In the genomic region with DNA sequence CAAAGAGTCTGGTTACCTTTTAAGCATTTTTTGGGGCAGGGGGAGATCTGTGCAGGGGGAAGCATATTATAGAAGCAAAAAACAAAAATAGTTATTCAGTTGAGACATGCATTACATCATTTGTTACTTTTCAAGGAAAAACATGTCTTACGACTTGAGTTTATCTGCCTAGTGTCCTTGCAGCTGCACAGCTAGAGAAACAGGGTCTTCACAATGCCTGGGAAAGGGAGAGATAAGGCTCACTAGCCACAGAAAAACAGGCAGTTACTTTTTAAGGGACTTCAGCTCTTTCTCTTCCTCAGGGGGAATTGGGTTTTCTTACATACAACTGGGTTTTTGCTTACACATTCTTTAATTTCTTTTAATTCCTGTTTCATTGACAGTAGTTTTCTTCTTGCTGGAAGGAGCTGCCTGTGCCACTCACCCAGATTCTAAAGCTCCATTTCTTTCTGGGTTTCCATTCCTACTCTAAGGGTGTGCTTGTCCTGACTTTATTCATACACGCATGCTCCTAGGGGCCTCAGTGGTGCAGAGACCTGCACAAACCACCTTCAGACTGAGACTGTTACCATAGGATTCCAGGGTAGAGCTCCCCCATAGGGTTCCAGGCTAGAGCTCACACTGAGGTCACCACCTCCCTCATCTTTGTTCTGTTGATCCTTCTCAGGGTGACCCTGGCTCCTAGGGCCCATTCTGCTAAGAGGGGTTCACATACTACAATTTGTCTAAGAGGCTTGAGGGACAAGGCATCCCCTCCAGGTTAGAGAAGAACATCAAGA, we compare ENCODE assay signal across 19 cellular contexts. TPM values are rescaled to one million over a fixed set of nuclear protein-coding genes. Genes with fewer than 3 reads are reported as not detected.
DNase-seq lines count a peak whose midpoint lies in the region; ATAC-seq, FAIRE-seq and TF ChIP-seq lines count a peak whose summit lies in the region.
"Had no signal": no experiment of that assay in that cellular context is flagged by ENCODE, and none has a peak within 500 bp of the region (broad histone marks: within the 10 kb centered on the region; RNA-seq: fewer than 3 reads in every experiment).

No MANE protein-coding gene starts in this region.

- H3K36me3 ChIP-seq in CD8-positive, alpha-beta memory T cell (ENCODE audit: insufficient read depth, low read length), result no peaks in the 10 kb centered on the region
- H3K36me3 ChIP-seq in GM23338 (ENCODE audit: insufficient read depth), result no peaks in the 10 kb centered on the region

- peaks cover 2 to 13% of the 10 kb centered on the region in 2 donors for H3K27me3 Mint-ChIP-seq in CD8-positive, alpha-beta memory T cell
- no peaks in the 10 kb centered on the region for H3K27me3 Mint-ChIP-seq in GM23338 (ENCODE audit: insufficient read depth, low read depth, poor library complexity)

- no peak overlapping the region for H3K4me3 Mint-ChIP-seq in CD8-positive, alpha-beta memory T cell
- H3K4me3 Mint-ChIP-seq in GM23338, result no peak overlapping the region
- H3K4me3 Mint-ChIP-seq: CD4-positive, alpha-beta memory T cell had no signal

- CTCF ChIA-PET in CD8-positive, alpha-beta memory T cell (lab: Charles Lee), result no interaction called here

- H3K9me2 ChIP-seq in GM23338 (ENCODE audit: insufficient read depth), result 0 out of 2 replicates have a peak, but pooled peaks cover 8% of the 10 kb centered on the region

- H3K4me2 ChIP-seq in GM23338, result no peak overlapping the region

- no peaks in the 10 kb centered on the region for H3K79me2 ChIP-seq in GM23338 (replicated peaks; ENCODE audit: insufficient read depth)

- H3K9me3 ChIP-seq in CD8-positive, alpha-beta memory T cell (ENCODE audit: low read length), result no peaks in the 10 kb centered on the region
- H3K9me3 ChIP-seq: Caco-2 had no signal

- H3K4me1 ChIP-seq in CD8-positive, alpha-beta memory T cell (ENCODE audit: insufficient read depth, low read length), result no peaks in the 10 kb centered on the region
- no peaks in the 10 kb centered on the region for H3K4me1 ChIP-seq in GM23338 (ENCODE audit: insufficient read depth)
- H3K4me1 ChIP-seq: Caco-2 had no signal

- H3K27ac Mint-ChIP-seq in CD8-positive, alpha-beta memory T cell, result no peak overlapping the region
- H3K27ac Mint-ChIP-seq in GM23338, result 0 out of 2 replicates have a peak overlapping the region, but pooled peaks have one; percentile 21
- H3K27ac Mint-ChIP-seq: CD4-positive, alpha-beta memory T cell had no signal

- no peaks in the 10 kb centered on the region for H3K27me3 ChIP-seq in CD8-positive, alpha-beta memory T cell (ENCODE audit: insufficient read depth, low read length, poor library complexity, severe bottlenecking)
- no peaks in the 10 kb centered on the region for H3K27me3 ChIP-seq in GM23338 (ENCODE audit: insufficient read depth)

- no peaks in the 10 kb centered on the region for H3K36me3 Mint-ChIP-seq in CD8-positive, alpha-beta memory T cell
- H3K36me3 Mint-ChIP-seq in GM23338 (ENCODE audit: low read depth), result no peaks in the 10 kb centered on the region
- H3K36me3 Mint-ChIP-seq: CD4-positive, alpha-beta memory T cell had no signal

- H3K9me3 Mint-ChIP-seq in CD8-positive, alpha-beta memory T cell, result peaks cover 0 to 1% (median 0%) of the 10 kb centered on the region in 5 donors
- H3K9me3 Mint-ChIP-seq in GM23338, result peaks cover under 1% of the 10 kb centered on the region; the same call in 1 of the 3 replicates
- H3K9me3 Mint-ChIP-seq: CD4-positive, alpha-beta memory T cell had no signal

- no peaks in the 10 kb centered on the region for H3F3A ChIP-seq in GM23338 (replicated peaks; ENCODE audit: low read depth)

- FAIRE-seq in RCC 7860 (lab: Jason Lieb, UNC), result no peak
- FAIRE-seq: G401.6, GM12892, H1 had no signal

- no peak overlapping the region for H3K4me3 ChIP-seq in CD8-positive, alpha-beta memory T cell (ENCODE audit: low read length)
- H3K4me3 ChIP-seq in GM23338, result no peak overlapping the region

- DNase-seq in CD8-positive, alpha-beta memory T cell, result no peak
- DNase-seq in GM23338 (ENCODE audit: low spot score) (no peak), OCI-M1 (lab: John Stamatoyannopoulos, UW) (peak; percentile 68), NCI-H1048 (lab: John Stamatoyannopoulos, UW) (no peak), RCC 7860 (ENCODE audit: low spot score) (no peak), NCI-H774 (lab: John Stamatoyannopoulos, UW) (no peak)
- DNase-seq: C1 segment of cervical spinal cord; Caco-2; CD4-positive, alpha-beta memory T cell; DMS153; DND-41; H7 had no signal

- H3K27ac ChIP-seq in CD8-positive, alpha-beta memory T cell (ENCODE audit: low read depth, low read length), result peak overlapping the region; percentile 7
- H3K27ac ChIP-seq in GM23338 (ENCODE audit: low read depth), result no peak overlapping the region

- no peak for ATAC-seq in GM23338
- ATAC-seq: HCT116 had no signal

- H2AFZ ChIP-seq in GM23338, result no peak overlapping the region

- POLR2A ChIA-PET in CD8-positive, alpha-beta memory T cell (lab: Charles Lee), result no interaction called here

- no peak for TF ChIP-seq CTCF in GM23338 (conservative IDR thresholded peaks at IDR 0.05; ENCODE audit: low read depth in 2 of 2)

- H4K20me1 ChIP-seq in GM23338 (replicated peaks; ENCODE audit: insufficient read depth), result no peaks in the 10 kb centered on the region

- H3K4me1 Mint-ChIP-seq in CD8-positive, alpha-beta memory T cell, result no peaks in the 10 kb centered on the region
- no peaks in the 10 kb centered on the region for H3K4me1 Mint-ChIP-seq in GM23338
- H3K4me1 Mint-ChIP-seq: CD4-positive, alpha-beta memory T cell had no signal

TF ChIP-seq in GM23338, 12 proteins besides CTCF, POLR2A, EP300 and RAD21:
- TF ChIP-seq NANOG (IDR thresholded peaks at IDR 0.05; ENCODE audit: borderline replicate concordance) (no peak), JUNB (IDR thresholded peaks at IDR 0.05; ENCODE audit: unreplicated experiment) (no peak), ZNF331 (CRISPR knock-in tag; IDR thresholded peaks at IDR 0.05; ENCODE audit: low read depth) (no peak), EZH2 (IDR thresholded peaks at IDR 0.05; ENCODE audit: low read depth, unreplicated experiment) (no peak)

RNA-seq across cellular contexts. Expression of gene UBQLNL, which starts 14.7 kb away (rescaled TPM):
- total RNA-seq in CD8-positive, alpha-beta memory T cell, result not detected
- polyA plus RNA-seq in CD8-positive, alpha-beta memory T cell, result not detected
- 0.35 and 0.52 TPM in 2 replicates for total RNA-seq in GM23338 (2014; rRNA removed; shearing (Covaris generic))
- 0.09 TPM in 1 of 2 replicates, not detected in the other for polyA plus RNA-seq in GM23338 (2016; fragmentation: Nextera tagmentation; extraction: Ambion mirVana)
- total RNA-seq: A172, A673, Caco-2, H1, H7 had no signal
- polyA plus RNA-seq: CD4-positive, alpha-beta memory T cell had no signal

RNA-seq across cellular contexts. Expression of gene OR52H1, which starts 17.1 kb away (rescaled TPM):
- not detected for total RNA-seq in CD8-positive, alpha-beta memory T cell
- polyA plus RNA-seq in CD8-positive, alpha-beta memory T cell, result not detected
- 0.28 TPM in 1 of 2 replicates, not detected in the other for total RNA-seq in GM23338 (2014; rRNA removed; shearing (Covaris generic))
- polyA plus RNA-seq in GM23338 (2016; fragmentation: Nextera tagmentation; extraction: Ambion mirVana), result not detected in 2 replicates
- total RNA-seq: A172; A673; Caco-2; CD4-positive, alpha-beta memory T cell; H1; H7 had no signal
- polyA plus RNA-seq: BJ; CD4-positive, alpha-beta memory T cell had no signal

RNA-seq across cellular contexts. Expression of gene UBQLN3, which starts 21.5 kb away (rescaled TPM):
- total RNA-seq in CD8-positive, alpha-beta memory T cell, result not detected
- polyA plus RNA-seq in CD8-positive, alpha-beta memory T cell, result not detected
- total RNA-seq in GM23338 (2014; rRNA removed; shearing (Covaris generic)), result not detected in 2 replicates
- not detected in 2 replicates for polyA plus RNA-seq in GM23338 (2016; fragmentation: Nextera tagmentation; extraction: Ambion mirVana)
- total RNA-seq: A172; A673; Caco-2; CD4-positive, alpha-beta memory T cell; H1; H7 had no signal
- polyA plus RNA-seq: CD4-positive, alpha-beta memory T cell; H1 had no signal

RNA-seq across cellular contexts. Expression of gene OR52D1, which starts 42.8 kb away (rescaled TPM):
- total RNA-seq in CD8-positive, alpha-beta memory T cell, result not detected
- polyA plus RNA-seq in CD8-positive, alpha-beta memory T cell, result not detected
- total RNA-seq in GM23338 (2014; rRNA removed; shearing (Covaris generic)), result not detected in 2 replicates
- not detected in 2 replicates for polyA plus RNA-seq in GM23338 (2016; fragmentation: Nextera tagmentation; extraction: Ambion mirVana)
- total RNA-seq: A172; A673; Caco-2; CD4-positive, alpha-beta memory T cell; H1; H7 had no signal
- polyA plus RNA-seq: BJ; CD4-positive, alpha-beta memory T cell; H1 had no signal

RNA-seq across cellular contexts. Expression of gene OR52B6, which starts 49.4 kb away (rescaled TPM):
- total RNA-seq in CD8-positive, alpha-beta memory T cell, result not detected
- polyA plus RNA-seq in CD8-positive, alpha-beta memory T cell, result not detected
- total RNA-seq in GM23338 (2014; rRNA removed; shearing (Covaris generic)), result not detected in 2 replicates
- polyA plus RNA-seq in GM23338 (2016; fragmentation: Nextera tagmentation; extraction: Ambion mirVana), result not detected in 2 replicates
- total RNA-seq: A172; A673; Caco-2; CD4-positive, alpha-beta memory T cell; H1; H7 had no signal
- polyA plus RNA-seq: BJ; CD4-positive, alpha-beta memory T cell; H1 had no signal
